Comparison of ENCODE assay signal across 1 cellular context in the genomic region with DNA sequence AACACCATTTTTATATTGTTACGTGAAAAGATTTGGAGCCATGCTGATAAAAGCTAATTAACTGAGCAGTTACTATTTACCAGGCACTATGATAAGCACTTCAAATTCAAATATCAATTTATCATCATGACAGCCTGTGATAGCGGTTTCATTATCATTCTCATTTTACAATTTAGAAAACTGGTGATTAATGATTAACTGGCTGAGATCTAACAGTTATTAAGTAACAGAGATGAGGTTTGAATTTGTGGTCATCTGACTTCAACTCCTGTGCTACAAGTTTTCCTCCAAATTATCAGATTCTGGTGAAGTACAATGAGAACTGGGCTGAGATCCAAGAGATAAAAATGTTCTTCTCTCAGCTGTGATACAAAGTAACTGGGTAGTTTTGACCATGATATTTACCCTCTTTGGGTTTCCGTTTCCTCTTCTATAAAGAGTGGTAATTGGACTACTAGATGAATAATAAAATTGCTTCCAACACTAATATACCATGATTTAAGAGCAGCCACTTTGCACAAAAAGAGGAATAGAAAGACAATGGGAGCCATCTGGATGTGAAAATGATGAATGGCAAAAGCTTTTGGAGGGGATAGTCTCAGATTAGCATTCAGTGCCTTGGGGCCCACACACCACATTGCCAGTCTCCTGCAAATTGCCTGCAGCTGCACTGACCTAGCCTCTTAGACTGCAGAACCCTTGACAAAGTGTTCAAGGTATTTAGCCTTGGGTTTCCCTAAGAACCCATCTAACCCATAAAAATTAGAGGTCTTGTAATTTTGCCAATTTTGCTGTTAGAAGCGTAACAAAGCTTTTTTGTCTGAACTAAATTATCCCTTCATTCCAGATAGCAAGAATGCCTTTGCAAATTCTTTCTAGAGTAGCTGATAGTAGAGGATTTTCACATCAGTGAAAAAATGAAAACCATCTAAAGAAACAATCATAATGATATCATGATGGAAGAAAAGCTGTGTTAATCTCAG.
TF ChIP-seq lines count a peak whose summit lies in the region.

No MANE protein-coding gene starts in this region.

TF ChIP-seq in GM12878, 131 proteins besides CTCF, POLR2A, EP300 and RAD21 (continued from another document):
- TF ChIP-seq, protein P1, sequence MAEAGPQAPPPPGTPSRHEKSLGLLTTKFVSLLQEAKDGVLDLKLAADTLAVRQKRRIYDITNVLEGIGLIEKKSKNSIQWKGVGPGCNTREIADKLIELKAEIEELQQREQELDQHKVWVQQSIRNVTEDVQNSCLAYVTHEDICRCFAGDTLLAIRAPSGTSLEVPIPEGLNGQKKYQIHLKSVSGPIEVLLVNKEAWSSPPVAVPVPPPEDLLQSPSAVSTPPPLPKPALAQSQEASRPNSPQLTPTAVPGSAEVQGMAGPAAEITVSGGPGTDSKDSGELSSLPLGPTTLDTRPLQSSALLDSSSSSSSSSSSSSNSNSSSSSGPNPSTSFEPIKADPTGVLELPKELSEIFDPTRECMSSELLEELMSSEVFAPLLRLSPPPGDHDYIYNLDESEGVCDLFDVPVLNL (IDR thresholded peaks at IDR 0.05; ENCODE audit: low read depth, low read length) = no peak
- TF ChIP-seq NR2C2 (IDR thresholded peaks at IDR 0.05; ENCODE audit: borderline replicate concordance, control insufficient read depth, insufficient read length, low read depth) = no peak
- TF ChIP-seq, protein P2, sequence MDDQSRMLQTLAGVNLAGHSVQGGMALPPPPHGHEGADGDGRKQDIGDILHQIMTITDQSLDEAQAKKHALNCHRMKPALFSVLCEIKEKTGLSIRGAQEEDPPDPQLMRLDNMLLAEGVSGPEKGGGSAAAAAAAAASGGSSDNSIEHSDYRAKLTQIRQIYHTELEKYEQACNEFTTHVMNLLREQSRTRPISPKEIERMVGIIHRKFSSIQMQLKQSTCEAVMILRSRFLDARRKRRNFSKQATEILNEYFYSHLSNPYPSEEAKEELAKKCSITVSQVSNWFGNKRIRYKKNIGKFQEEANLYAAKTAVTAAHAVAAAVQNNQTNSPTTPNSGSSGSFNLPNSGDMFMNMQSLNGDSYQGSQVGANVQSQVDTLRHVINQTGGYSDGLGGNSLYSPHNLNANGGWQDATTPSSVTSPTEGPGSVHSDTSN (IDR thresholded peaks at IDR 0.05; ENCODE audit: insufficient replicate concordance, low read depth, low read length) = peak; percentile 61
- TF ChIP-seq, protein P3, sequence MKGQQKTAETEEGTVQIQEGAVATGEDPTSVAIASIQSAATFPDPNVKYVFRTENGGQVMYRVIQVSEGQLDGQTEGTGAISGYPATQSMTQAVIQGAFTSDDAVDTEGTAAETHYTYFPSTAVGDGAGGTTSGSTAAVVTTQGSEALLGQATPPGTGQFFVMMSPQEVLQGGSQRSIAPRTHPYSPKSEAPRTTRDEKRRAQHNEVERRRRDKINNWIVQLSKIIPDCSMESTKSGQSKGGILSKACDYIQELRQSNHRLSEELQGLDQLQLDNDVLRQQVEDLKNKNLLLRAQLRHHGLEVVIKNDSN (IDR thresholded peaks at IDR 0.05; ENCODE audit: borderline replicate concordance, extremely low read length, insufficient read depth, low read depth, low read length) = no peak
- no peak for TF ChIP-seq CBX5 (IDR thresholded peaks at IDR 0.05; ENCODE audit: low read depth)
- no peak for TF ChIP-seq FOXM1 (IDR thresholded peaks at IDR 0.05; ENCODE audit: low read depth, low read length)
- TF ChIP-seq ASH2L (IDR thresholded peaks at IDR 0.05; ENCODE audit: borderline replicate concordance, low read depth) = no peak
- TF ChIP-seq EED (IDR thresholded peaks at IDR 0.05; ENCODE audit: low read depth) = no peak
- TF ChIP-seq, protein P4, sequence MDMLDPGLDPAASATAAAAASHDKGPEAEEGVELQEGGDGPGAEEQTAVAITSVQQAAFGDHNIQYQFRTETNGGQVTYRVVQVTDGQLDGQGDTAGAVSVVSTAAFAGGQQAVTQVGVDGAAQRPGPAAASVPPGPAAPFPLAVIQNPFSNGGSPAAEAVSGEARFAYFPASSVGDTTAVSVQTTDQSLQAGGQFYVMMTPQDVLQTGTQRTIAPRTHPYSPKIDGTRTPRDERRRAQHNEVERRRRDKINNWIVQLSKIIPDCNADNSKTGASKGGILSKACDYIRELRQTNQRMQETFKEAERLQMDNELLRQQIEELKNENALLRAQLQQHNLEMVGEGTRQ (IDR thresholded peaks at IDR 0.05; ENCODE audit: borderline replicate concordance, low read depth, low read length) = no peak
- TF ChIP-seq MEF2B (IDR thresholded peaks at IDR 0.05; ENCODE audit: partially characterized antibody, poor library complexity, severe bottlenecking) = no peak
- TF ChIP-seq MTA2 (IDR thresholded peaks at IDR 0.05; ENCODE audit: low read depth) = peak; percentile 36; the same call in 1 of the 2 replicates
- no peak for TF ChIP-seq SIN3A (IDR thresholded peaks at IDR 0.05; ENCODE audit: low read depth, low read length)
- TF ChIP-seq PAX8 (IDR thresholded peaks at IDR 0.05) = no peak
- TF ChIP-seq CREM (IDR thresholded peaks at IDR 0.05; ENCODE audit: low read depth) = no peak
- no peak for TF ChIP-seq RBBP5 (conservative IDR thresholded peaks at IDR 0.05)
- no peak for TF ChIP-seq SREBF1 (IDR thresholded peaks at IDR 0.05; ENCODE audit: low read length)
- TF ChIP-seq, protein P5, sequence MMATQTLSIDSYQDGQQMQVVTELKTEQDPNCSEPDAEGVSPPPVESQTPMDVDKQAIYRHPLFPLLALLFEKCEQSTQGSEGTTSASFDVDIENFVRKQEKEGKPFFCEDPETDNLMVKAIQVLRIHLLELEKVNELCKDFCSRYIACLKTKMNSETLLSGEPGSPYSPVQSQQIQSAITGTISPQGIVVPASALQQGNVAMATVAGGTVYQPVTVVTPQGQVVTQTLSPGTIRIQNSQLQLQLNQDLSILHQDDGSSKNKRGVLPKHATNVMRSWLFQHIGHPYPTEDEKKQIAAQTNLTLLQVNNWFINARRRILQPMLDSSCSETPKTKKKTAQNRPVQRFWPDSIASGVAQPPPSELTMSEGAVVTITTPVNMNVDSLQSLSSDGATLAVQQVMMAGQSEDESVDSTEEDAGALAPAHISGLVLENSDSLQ (IDR thresholded peaks at IDR 0.05) = peak; percentile 79
